In genomic region chr6:2550247-2550646, GRCh38 we compare ENCODE assay signal across 17 cellular contexts.
DNase-seq lines count a peak whose midpoint lies in the region; ATAC-seq and TF ChIP-seq lines count a peak whose summit lies in the region.
"Had no signal": no experiment of that assay in that cellular context is flagged by ENCODE, and none has a peak within 500 bp of the region (broad histone marks: within the 10 kb centered on the region; RNA-seq: fewer than 3 reads in every experiment).

No MANE protein-coding gene starts in this region.

- peaks cover 4% of the 10 kb centered on the region for H3K9me3 Mint-ChIP-seq in activated CD4-positive, alpha-beta T cell treated with anti-CD3 and anti-CD28 coated beads, Interleukin-2, amount 10 ng/mL, durations not matched to agents 24 days and 14 days
- no peaks in the 10 kb centered on the region for H3K9me3 Mint-ChIP-seq in activated CD4-positive, alpha-beta T cell treated with anti-CD3 and anti-CD28 coated beads for 36 hours (ENCODE audit: low read depth)
- H3K9me3 Mint-ChIP-seq: CD8-positive, alpha-beta T cell had no signal

- WGBS in esophagus muscularis mucosa: 92% methylated on average over 4 of the region's 4 CpGs

- TF ChIP-seq EP300 in esophagus muscularis mucosa (IDR thresholded peaks at IDR 0.05): no peak

- no peaks in the 10 kb centered on the region for H3K36me3 ChIP-seq in right atrium auricular region
- no peaks in the 10 kb centered on the region for H3K36me3 ChIP-seq in left ventricle myocardium inferior
- no peaks in the 10 kb centered on the region for H3K36me3 ChIP-seq in esophagus muscularis mucosa

- no peaks in the 10 kb centered on the region for H3K27me3 ChIP-seq in right atrium auricular region
- no peaks in the 10 kb centered on the region for H3K27me3 ChIP-seq in left ventricle myocardium inferior (ENCODE audit: low read depth)
- H3K27me3 ChIP-seq in esophagus muscularis mucosa: peaks cover 0 to 3% (median 0%) of the 10 kb centered on the region in 4 donors

- ATAC-seq in activated CD4-positive, alpha-beta T cell treated with anti-CD3 and anti-CD28 coated beads for 36 hours: no peak
- ATAC-seq: A549; CD8-positive, alpha-beta T cell had no signal

- POLR2A ChIA-PET in activated CD4-positive, alpha-beta T cell treated with anti-CD3 and anti-CD28 coated beads for 36 hours (lab: Charles Lee): no interaction called here

- H3K4me3 ChIP-seq in right atrium auricular region (no peak overlapping the region), left ventricle myocardium inferior (no peak overlapping the region), esophagus muscularis mucosa (no peak overlapping the region)
- H3K4me3 ChIP-seq: A549; BLaER1 treated with 17β-estradiol and CSF1 and Interleukin-3, amounts not matched to agents 10 nM and 100 nM had no signal

- no peak overlapping the region for H3K4me3 Mint-ChIP-seq in activated CD4-positive, alpha-beta T cell treated with anti-CD3 and anti-CD28 coated beads, Interleukin-2, amount 10 ng/mL, durations not matched to agents 24 days and 14 days
- no peak overlapping the region for H3K4me3 Mint-ChIP-seq in activated CD4-positive, alpha-beta T cell treated with anti-CD3 and anti-CD28 coated beads for 36 hours
- H3K4me3 Mint-ChIP-seq: B cell; CD4-positive, alpha-beta T cell; CD8-positive, alpha-beta T cell had no signal

- TF ChIP-seq POLR2A in esophagus muscularis mucosa (IDR thresholded peaks at IDR 0.05; ENCODE audit: low read depth): no peak

- H3K4me1 ChIP-seq in right atrium auricular region: no peaks in the 10 kb centered on the region
- H3K4me1 ChIP-seq in left ventricle myocardium inferior: no peaks in the 10 kb centered on the region
- no peaks in the 10 kb centered on the region for H3K4me1 ChIP-seq in esophagus muscularis mucosa
- H3K4me1 ChIP-seq: A549 had no signal

- H3K4me1 Mint-ChIP-seq in activated CD4-positive, alpha-beta T cell treated with anti-CD3 and anti-CD28 coated beads, Interleukin-2, amount 10 ng/mL, durations not matched to agents 24 days and 14 days: peaks cover 5% of the 10 kb centered on the region
- H3K4me1 Mint-ChIP-seq in activated CD4-positive, alpha-beta T cell treated with anti-CD3 and anti-CD28 coated beads for 36 hours: no peaks in the 10 kb centered on the region
- H3K4me1 Mint-ChIP-seq: B cell had no signal

- H3K27ac ChIP-seq in right atrium auricular region: no peak overlapping the region
- H3K27ac ChIP-seq in left ventricle myocardium inferior (replicated peaks): no peak overlapping the region
- no peak overlapping the region for H3K27ac ChIP-seq in esophagus muscularis mucosa (replicated peaks in 1 of 4)
- H3K27ac ChIP-seq: 22Rv1; A549; BLaER1 treated with 17β-estradiol and CSF1 and Interleukin-3, amounts not matched to agents 10 nM and 100 nM; C4-2B had no signal

- no peak for TF ChIP-seq CTCF in right atrium auricular region (IDR thresholded peaks at IDR 0.05)
- no peak for TF ChIP-seq CTCF in left ventricle myocardium inferior (IDR thresholded peaks at IDR 0.05; ENCODE audit: borderline replicate concordance)
- TF ChIP-seq CTCF in esophagus muscularis mucosa (IDR thresholded peaks at IDR 0.05): no peak

- CTCF ChIA-PET in activated CD4-positive, alpha-beta T cell treated with anti-CD3 and anti-CD28 coated beads for 36 hours (lab: Charles Lee): no interaction called here

- H3K9me3 ChIP-seq in right atrium auricular region: no peaks in the 10 kb centered on the region
- H3K9me3 ChIP-seq in left ventricle myocardium inferior (replicated peaks): peaks cover 7% of the 10 kb centered on the region
- no peaks in the 10 kb centered on the region for H3K9me3 ChIP-seq in esophagus muscularis mucosa

- peaks cover 81% of the 10 kb centered on the region for H3K27me3 Mint-ChIP-seq in activated CD4-positive, alpha-beta T cell treated with anti-CD3 and anti-CD28 coated beads, Interleukin-2, amount 10 ng/mL, durations not matched to agents 24 days and 14 days
- H3K27me3 Mint-ChIP-seq in activated CD4-positive, alpha-beta T cell treated with anti-CD3 and anti-CD28 coated beads for 36 hours: peaks cover 61% of the 10 kb centered on the region

- peak; percentile 22 for DNase-seq in activated CD4-positive, alpha-beta T cell treated with anti-CD3 and anti-CD28 coated beads, Interleukin-2, amount 10 ng/mL, durations not matched to agents 24 days and 14 days
- DNase-seq in activated CD4-positive, alpha-beta T cell treated with anti-CD3 and anti-CD28 coated beads for 36 hours: no peak
- peak; percentile 28 for DNase-seq in right atrium auricular region (ENCODE audit: low spot score)
- no peak for DNase-seq in left ventricle myocardium inferior
- DNase-seq in esophagus muscularis mucosa (ENCODE audit: extremely low spot score): peak; percentile 72
- no peak for DNase-seq in stimulated activated CD4-positive, alpha-beta T cell treated with anti-CD3 and anti-CD28 coated beads, Interleukin-2, amount 100 ng/mL, for 24 hours
- DNase-seq: AML-193; CD4-positive, alpha-beta T cell; CD8-positive, alpha-beta T cell; COR-L47; DMS79 treated with DMSO at 0.1 percent for 48 hours; GF-D8 had no signal

- intact Hi-C loops in activated CD4-positive, alpha-beta T cell treated with anti-CD3 and anti-CD28 coated beads, Interleukin-2, amount 10 ng/mL, durations not matched to agents 24 days and 14 days (cut with micrococcal nuclease): no loop called here
- intact Hi-C loops in activated CD4-positive, alpha-beta T cell treated with anti-CD3 and anti-CD28 coated beads for 36 hours (cut with DNase I, micrococcal nuclease): no loop called here
- intact Hi-C loops in left ventricle myocardium inferior (cut with micrococcal nuclease) (no loop called here), esophagus muscularis mucosa (cut with DNase I) (no loop called here)

- no peak overlapping the region for H3K27ac Mint-ChIP-seq in activated CD4-positive, alpha-beta T cell treated with anti-CD3 and anti-CD28 coated beads, Interleukin-2, amount 10 ng/mL, durations not matched to agents 24 days and 14 days
- no peak overlapping the region for H3K27ac Mint-ChIP-seq in activated CD4-positive, alpha-beta T cell treated with anti-CD3 and anti-CD28 coated beads for 36 hours
- H3K27ac Mint-ChIP-seq: B cell; CD4-positive, alpha-beta T cell; CD8-positive, alpha-beta T cell had no signal

- H3K36me3 Mint-ChIP-seq in activated CD4-positive, alpha-beta T cell treated with anti-CD3 and anti-CD28 coated beads, Interleukin-2, amount 10 ng/mL, durations not matched to agents 24 days and 14 days (ENCODE audit: low read depth): no peaks in the 10 kb centered on the region
- H3K36me3 Mint-ChIP-seq in activated CD4-positive, alpha-beta T cell treated with anti-CD3 and anti-CD28 coated beads for 36 hours (ENCODE audit: low read depth): no peaks in the 10 kb centered on the region
- H3K36me3 Mint-ChIP-seq: CD8-positive, alpha-beta T cell had no signal

Comparison
In these comparisons a context has a peak if more than half of its experiments do, and no peak if none do; other contexts are left out.
1. DNase-seq: peak in activated CD4-positive, alpha-beta T cell treated with anti-CD3 and anti-CD28 coated beads, Interleukin-2, amount 10 ng/mL, durations not matched to agents 24 days and 14 days (single experiment), right atrium auricular region (single experiment) and esophagus muscularis mucosa (single experiment); none in activated CD4-positive, alpha-beta T cell treated with anti-CD3 and anti-CD28 coated beads for 36 hours (single experiment), left ventricle myocardium inferior (single experiment) and stimulated activated CD4-positive, alpha-beta T cell treated with anti-CD3 and anti-CD28 coated beads, Interleukin-2, amount 100 ng/mL, for 24 hours (0 of 2).